1 cellular context compared by ENCODE assay signal in the genomic region with DNA sequence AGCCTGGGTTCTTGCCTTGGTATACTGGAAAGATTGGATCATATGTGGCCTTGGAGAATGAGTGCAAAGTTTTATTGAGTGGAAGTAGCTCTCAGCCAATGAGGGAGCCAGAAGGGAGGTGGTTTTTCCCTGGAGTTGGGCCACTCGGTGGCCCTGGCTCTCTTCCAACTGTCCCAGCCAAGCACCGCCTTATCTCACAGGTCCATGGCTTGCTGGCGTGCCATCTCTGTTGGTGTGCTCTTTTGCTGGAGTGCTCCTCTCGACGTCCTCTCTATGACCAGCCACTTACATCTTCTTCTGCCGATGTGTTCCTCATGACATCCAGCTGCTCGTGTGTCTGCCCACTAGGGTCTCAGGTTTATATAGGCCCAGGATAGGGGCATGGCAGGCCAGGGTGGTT.
TF ChIP-seq lines count a peak whose summit lies in the region.

No MANE protein-coding gene starts in this region.

TF ChIP-seq in HepG2, 621 proteins besides CTCF, POLR2A, EP300 and RAD21:
- TF ChIP-seq MTERF4 (CRISPR knock-in tag; IDR thresholded peaks at IDR 0.05) (no peak), ZNF138 (CRISPR knock-in tag; IDR thresholded peaks at IDR 0.05; ENCODE audit: low read depth) (no peak), ZSCAN20 (CRISPR knock-in tag; IDR thresholded peaks at IDR 0.05; ENCODE audit: borderline replicate concordance) (no peak), SUZ12 (IDR thresholded peaks at IDR 0.05; ENCODE audit: low read depth, low read length) (no peak), MAF1 (CRISPR knock-in tag; IDR thresholded peaks at IDR 0.05; ENCODE audit: borderline replicate concordance) (no peak), ZBTB33 (CRISPR knock-in tag; IDR thresholded peaks at IDR 0.05) (no peak), FOXO1 (CRISPR knock-in tag; IDR thresholded peaks at IDR 0.05) (no peak), PCBP1 (IDR thresholded peaks at IDR 0.05; ENCODE audit: borderline replicate concordance, low read depth, low read length) (no peak), MTF2 (CRISPR knock-in tag; IDR thresholded peaks at IDR 0.05; ENCODE audit: borderline replicate concordance) (no peak), TBX3 (IDR thresholded peaks at IDR 0.05; ENCODE audit: borderline replicate concordance) (no peak), NPAS2 (CRISPR knock-in tag; IDR thresholded peaks at IDR 0.05; ENCODE audit: borderline replicate concordance) (no peak), ZC3H13 (CRISPR knock-in tag; IDR thresholded peaks at IDR 0.05) (no peak), FOXP1 (IDR thresholded peaks at IDR 0.05) (no peak), FOXP1 (CRISPR knock-in tag; IDR thresholded peaks at IDR 0.05) (no peak), PRDM4 (CRISPR knock-in tag; IDR thresholded peaks at IDR 0.05; ENCODE audit: borderline replicate concordance) (no peak), MAFF (IDR thresholded peaks at IDR 0.05; ENCODE audit: low read depth, low read length) (no peak), BRCA1 (CRISPR knock-in tag; IDR thresholded peaks at IDR 0.05) (no peak), EHMT2 (IDR thresholded peaks at IDR 0.05; ENCODE audit: borderline replicate concordance, low read depth, low read length) (no peak)
- TF ChIP-seq, protein P1, sequence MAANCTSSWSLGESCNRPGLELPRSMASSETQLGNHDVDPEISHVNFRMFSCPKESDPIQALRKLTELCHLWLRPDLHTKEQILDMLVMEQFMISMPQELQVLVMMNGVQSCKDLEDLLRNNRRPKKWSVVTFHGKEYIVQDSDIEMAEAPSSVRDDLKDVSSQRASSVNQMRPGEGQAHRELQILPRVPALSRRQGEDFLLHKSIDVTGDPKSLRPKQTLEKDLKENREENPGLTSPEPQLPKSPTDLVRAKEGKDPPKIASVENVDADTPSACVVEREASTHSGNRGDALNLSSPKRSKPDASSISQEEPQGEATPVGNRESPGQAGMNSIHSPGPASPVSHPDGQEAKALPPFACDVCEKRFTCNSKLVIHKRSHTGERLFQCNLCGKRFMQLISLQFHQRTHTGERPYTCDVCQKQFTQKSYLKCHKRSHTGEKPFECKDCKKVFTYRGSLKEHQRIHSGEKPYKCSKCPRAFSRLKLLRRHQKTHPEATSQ (CRISPR knock-in tag; IDR thresholded peaks at IDR 0.05; ENCODE audit: borderline replicate concordance) = no peak
